ENCODE assay signal across 1 cellular context in the genomic region with DNA sequence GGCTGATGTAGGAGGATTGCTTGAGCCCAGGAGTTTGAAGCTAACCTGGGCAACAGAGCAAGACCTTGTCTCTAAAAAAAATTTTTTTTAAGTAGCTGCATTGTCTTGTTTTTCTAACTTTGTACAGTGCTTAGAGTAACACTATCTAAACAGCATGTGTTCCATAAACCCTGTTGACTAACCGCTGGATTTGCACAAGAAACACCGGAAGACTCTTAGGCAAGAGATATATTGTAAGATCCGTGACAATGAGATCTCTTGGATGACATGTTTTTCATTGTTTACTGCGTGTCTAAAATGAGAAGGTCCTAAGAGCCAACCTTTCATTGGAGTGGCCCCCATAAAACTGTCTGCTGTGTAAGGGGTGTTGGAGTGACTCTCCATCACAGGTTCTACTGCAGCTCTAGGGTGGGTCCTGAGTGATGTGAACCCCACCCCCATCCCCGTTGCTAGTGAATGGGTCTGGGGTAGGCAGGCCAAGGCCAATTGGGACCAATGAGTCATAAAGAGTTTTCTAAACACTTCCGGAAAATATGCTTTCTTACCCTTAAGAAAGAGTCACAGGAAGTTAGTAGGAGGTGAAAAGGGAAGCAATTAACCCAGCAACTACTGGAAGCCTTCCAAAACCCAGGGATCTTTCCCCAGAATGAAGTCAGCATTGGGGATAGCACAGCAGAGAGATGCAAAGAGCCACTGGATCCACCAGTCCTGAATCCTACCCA.
TF ChIP-seq lines count a peak whose summit lies in the region.

No MANE protein-coding gene starts in this region.

TF ChIP-seq in endothelial cell of umbilical vein, 7 proteins besides CTCF, POLR2A, EP300 and RAD21:
- TF ChIP-seq JUN (IDR thresholded peaks at IDR 0.05; ENCODE audit: borderline replicate concordance, insufficient read depth, insufficient read length, low read depth): peak; percentile 59
- peak; percentile 89 for TF ChIP-seq FOS (IDR thresholded peaks at IDR 0.05; ENCODE audit: borderline replicate concordance, insufficient read depth, low read length)
- TF ChIP-seq POLR2AphosphoS5 (IDR thresholded peaks at IDR 0.05; ENCODE audit: insufficient read depth, low read depth, low read length): peak; percentile 68
- TF ChIP-seq, protein P1, sequence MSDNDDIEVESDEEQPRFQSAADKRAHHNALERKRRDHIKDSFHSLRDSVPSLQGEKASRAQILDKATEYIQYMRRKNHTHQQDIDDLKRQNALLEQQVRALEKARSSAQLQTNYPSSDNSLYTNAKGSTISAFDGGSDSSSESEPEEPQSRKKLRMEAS (IDR thresholded peaks at IDR 0.05; ENCODE audit: insufficient read depth, insufficient read length): no peak
